ENCODE assay signal across 8 cellular contexts in genomic region chr7:111561909-111562732, GRCh38. TPM values are rescaled to one million over a fixed set of nuclear protein-coding genes. Genes with fewer than 3 reads are reported as not detected.
DNase-seq lines count a peak whose midpoint lies in the region; ATAC-seq and TF ChIP-seq lines count a peak whose summit lies in the region.

Gene IMMP2L, minus strand, starts transcription at chr7:111562492.

- 0% methylated on average over 23 of the region's 83 CpGs; no CpG with 5 or more reads in 1 of the 2 donors for WGBS in transverse colon (ENCODE audit: low coverage in 1 of 2), 2 donors

- peak; percentile 91 for ATAC-seq in HG02610 (IDR thresholded peaks at IDR 0.05; ENCODE audit: unreplicated experiment)
- ATAC-seq in activated naive CD8-positive, alpha-beta T cell treated with anti-CD3 and anti-CD28 coated beads, Interleukin-2, amount 50 U/mL, for 24 hours: peak; percentile 90

- peak within 1 kb of the TSS; percentile 93 for H3K4me3 Mint-ChIP-seq in activated naive CD8-positive, alpha-beta T cell treated with anti-CD3 and anti-CD28 coated beads, Interleukin-2, amount 50 U/mL, for 24 hours

- peaks cover 22% of the 10 kb centered on the region for H3K36me3 Mint-ChIP-seq in activated naive CD8-positive, alpha-beta T cell treated with anti-CD3 and anti-CD28 coated beads, Interleukin-2, amount 50 U/mL, for 24 hours (ENCODE audit: low read depth)

- in situ Hi-C loops in transverse colon (cut with MboI; ENCODE audit: low pct_ligation_motif_present in 1 of 4, low pct_unique_long_range_greater_than_20kb in 1 of 4, low sequenced_read_pairs in 3 of 4): no loop called here

- peak within 1 kb of the TSS; percentile 93 for H3K27ac Mint-ChIP-seq in activated naive CD8-positive, alpha-beta T cell treated with anti-CD3 and anti-CD28 coated beads, Interleukin-2, amount 50 U/mL, for 24 hours

- H3K4me1 ChIP-seq in cardiac muscle cell (ENCODE audit: low read depth) (peaks cover 9% of the 10 kb centered on the region), transverse colon (peaks cover 0 to 28% (median 16%) of the 10 kb centered on the region in 4 donors)

- H3K27me3 ChIP-seq in cardiac muscle cell (no peaks in the 10 kb centered on the region), transverse colon (no peaks in the 10 kb centered on the region)

- no peak for TF ChIP-seq EP300 in transverse colon (IDR thresholded peaks at IDR 0.05; ENCODE audit: low read depth)

- H3K27me3 Mint-ChIP-seq in activated naive CD8-positive, alpha-beta T cell treated with anti-CD3 and anti-CD28 coated beads, Interleukin-2, amount 50 U/mL, for 24 hours: peaks cover 3% of the 10 kb centered on the region

- H3K36me3 ChIP-seq in cardiac muscle cell (no peaks in the 10 kb centered on the region), transverse colon (no peaks in the 10 kb centered on the region)

- DNase-seq in NCI-H1092 (lab: John Stamatoyannopoulos, UW) (peak; percentile 77), SW480 (ENCODE audit: low spot score) (peak; percentile 80), cardiac muscle cell (ENCODE audit: low read depth in 1 of 2, low spot score in 1 of 2) (peak; percentile 86 to 91), pons (ENCODE audit: low spot score) (peak; percentile 84), transverse colon (peak; percentile 92)
- peak; percentile 94 for DNase-seq in activated naive CD8-positive, alpha-beta T cell treated with anti-CD3 and anti-CD28 coated beads, Interleukin-2, amount 50 U/mL, for 24 hours

- TF ChIP-seq CTCF in GM12873 (IDR thresholded peaks at IDR 0.05; ENCODE audit: insufficient read depth, low read depth, low read length, missing control alignments) (peak; percentile 46), cardiac muscle cell (IDR thresholded peaks at IDR 0.05; ENCODE audit: low read depth, low read length) (peak; percentile 42), transverse colon (IDR thresholded peaks at IDR 0.05) (peak in 2 of 5 experiments; percentile 24 to 27)

- peaks cover 35% of the 10 kb centered on the region for H3K4me1 Mint-ChIP-seq in activated naive CD8-positive, alpha-beta T cell treated with anti-CD3 and anti-CD28 coated beads, Interleukin-2, amount 50 U/mL, for 24 hours

- H3K9me3 ChIP-seq in cardiac muscle cell (ENCODE audit: low read depth): no peaks in the 10 kb centered on the region
- H3K9me3 ChIP-seq in transverse colon: no peaks in the 10 kb centered on the region

- H3K4me3 ChIP-seq in cardiac muscle cell (peak within 1 kb of the TSS; percentile 69), transverse colon (peak within 1 kb of the TSS; percentile 78 to 94 (median 87))

- H3K9me3 Mint-ChIP-seq in activated naive CD8-positive, alpha-beta T cell treated with anti-CD3 and anti-CD28 coated beads, Interleukin-2, amount 50 U/mL, for 24 hours: no peaks in the 10 kb centered on the region

- peak; percentile 49 for TF ChIP-seq POLR2A in transverse colon (IDR thresholded peaks at IDR 0.05)

- H3K27ac ChIP-seq in cardiac muscle cell: peak within 1 kb of the TSS; percentile 77
- H3K27ac ChIP-seq in transverse colon: peak within 1 kb of the TSS; percentile 86 to 92 (median 87)

- intact Hi-C loops in transverse colon (cut with DNase I; ENCODE audit: low total_unique reads): loop anchor here (10.0 kb wide), 1 partner anchor 1553 kb away; the partner anchor contains the start of gene SMIM30

RNA-seq across cellular contexts. Expression of gene IMMP2L, which starts in this region (rescaled TPM):
- 6.0 TPM in 2 replicates for total RNA-seq in cardiac muscle cell
- polyA plus RNA-seq in cardiac muscle cell: 11.9 and 19.2 TPM in 2 replicates
- total RNA-seq in transverse colon: 10 to 100 TPM in 2 of 4 donors, 1 to 10 TPM in 2; 8.6 to 69.6 (median 10.9) TPM

Comparison
In these comparisons a context has a peak if more than half of its experiments do, and no peak if none do; other contexts are left out.
1. Peak in every context shown above with its lines: DNase-seq, ATAC-seq, H3K4me3 ChIP-seq and H3K27ac ChIP-seq.